Comparison of ENCODE assay signal across 23 cellular contexts in the genomic region with DNA sequence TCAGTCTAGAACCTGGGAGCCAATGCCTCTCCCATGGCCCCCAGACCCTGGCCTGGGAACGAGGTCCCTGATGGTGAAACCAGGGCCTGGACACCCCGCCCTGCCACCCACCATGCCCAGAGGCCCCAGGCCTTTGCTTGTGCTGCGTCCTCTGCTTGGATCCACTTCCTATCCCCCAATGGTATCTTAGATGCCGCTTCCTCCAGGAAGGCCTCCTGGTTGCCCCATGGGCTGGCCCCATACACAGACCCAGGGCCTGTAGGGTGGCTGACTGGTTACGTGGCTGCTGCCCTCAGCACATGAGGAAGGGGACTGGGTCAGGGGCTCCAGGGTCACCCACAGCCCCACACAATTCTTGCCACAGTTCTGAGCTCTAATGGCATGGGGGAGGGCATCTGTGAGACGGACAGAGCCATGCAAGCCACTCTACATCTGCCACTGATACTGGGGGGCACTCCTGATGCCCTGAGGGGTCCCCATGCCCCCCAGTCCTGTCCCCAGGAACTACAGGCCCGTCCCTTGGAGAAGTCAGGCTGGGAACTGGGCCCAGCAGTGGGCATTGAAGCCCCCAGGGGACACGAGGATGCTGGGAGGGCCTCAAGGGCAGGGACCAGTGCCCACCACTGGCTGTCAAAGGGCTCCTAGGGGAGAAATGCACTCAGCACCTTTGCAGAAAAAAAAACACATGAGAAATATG. TPM values are rescaled to one million over a fixed set of nuclear protein-coding genes. Genes with fewer than 3 reads are reported as not detected.
DNase-seq lines count a peak whose midpoint lies in the region; ATAC-seq and TF ChIP-seq lines count a peak whose summit lies in the region.
"Had no signal": no experiment of that assay in that cellular context is flagged by ENCODE, and none has a peak within 500 bp of the region (broad histone marks: within the 10 kb centered on the region; RNA-seq: fewer than 3 reads in every experiment).

No MANE protein-coding gene starts in this region.

- POLR2A ChIA-PET in SK-N-SH (lab: Yijun Ruan, JAX), result no interaction called here

- no peak overlapping the region for H3K9ac ChIP-seq in SK-N-SH

- H4K20me1 ChIP-seq in SK-N-SH (ENCODE audit: insufficient read depth), result peaks cover 70% of the 10 kb centered on the region

- no peak overlapping the region for H2AFZ ChIP-seq in SK-N-SH (ENCODE audit: low read depth)

- WGBS in SK-N-SH (ENCODE audit: low lambda C conversion rate), result 90% methylated on average over 4 of the region's 8 CpGs

- peaks cover 19 to 72% of the 10 kb centered on the region in 2 experiments for H3K36me3 ChIP-seq in SK-N-SH (replicated peaks in 1 of 2; ENCODE audit: control insufficient read depth in 1 of 2, insufficient read depth in 2 of 2, low read length in 1 of 2)

- CTCF ChIA-PET in SK-N-SH (lab: Yijun Ruan, JAX), result no interaction called here

- no peak overlapping the region for H3K27ac ChIP-seq in SK-N-SH (ENCODE audit: low read depth in 2 of 2, low read length in 1 of 2)
- H3K27ac ChIP-seq: colonic mucosa, tibial artery had no signal

- peaks cover 0 to 28% of the 10 kb centered on the region in 2 experiments; a peak in 1 of 4 replicates for H3K4me1 ChIP-seq in SK-N-SH (ENCODE audit: control insufficient read depth in 1 of 2, insufficient read depth in 2 of 2, low read depth in 1 of 2, low read length in 1 of 2)

- H3K27ac Mint-ChIP-seq in T-helper 17 cell, result peak overlapping the region; percentile 61

- no peaks in the 10 kb centered on the region for H3K9me2 ChIP-seq in SK-N-SH

- no peak for ATAC-seq in SK-N-SH treated with all-trans-retinoic acid at 6 μM for 48 hours
- no peak for ATAC-seq in T-helper 17 cell
- no peak for ATAC-seq in GM21737 (IDR thresholded peaks at IDR 0.05; ENCODE audit: unreplicated experiment)
- ATAC-seq: naive thymus-derived CD8-positive, alpha-beta T cell had no signal

- H3K27me3 Mint-ChIP-seq in T-helper 17 cell, result no peaks in the 10 kb centered on the region
- H3K27me3 Mint-ChIP-seq: naive thymus-derived CD8-positive, alpha-beta T cell had no signal

- H3K36me3 Mint-ChIP-seq in T-helper 17 cell (ENCODE audit: low read depth), result no peaks in the 10 kb centered on the region

- peaks cover 25% of the 10 kb centered on the region for H3K4me1 Mint-ChIP-seq in T-helper 17 cell

- peaks cover 44% of the 10 kb centered on the region for H3F3A ChIP-seq in SK-N-SH (replicated peaks; ENCODE audit: insufficient read depth)

- no peaks in the 10 kb centered on the region for H3K9me3 ChIP-seq in SK-N-SH
- no peaks in the 10 kb centered on the region for H3K9me3 ChIP-seq in T-helper 17 cell (ENCODE audit: control insufficient read depth, low read length, poor library complexity, severe bottlenecking)
- H3K9me3 ChIP-seq: colonic mucosa, tibial artery had no signal

- H3K79me2 ChIP-seq in SK-N-SH (ENCODE audit: insufficient read depth), result peaks cover 56% of the 10 kb centered on the region

- H3K4me3 ChIP-seq in SK-N-SH (ENCODE audit: low read depth in 2 of 2, low read length in 1 of 2), result no peak overlapping the region
- H3K4me3 ChIP-seq: colonic mucosa, tibial artery had no signal

- H3K27me3 ChIP-seq in SK-N-SH (ENCODE audit: insufficient read depth), result no peaks in the 10 kb centered on the region
- H3K27me3 ChIP-seq: colonic mucosa, tibial artery had no signal

- TF ChIP-seq EP300 in SK-N-SH (IDR thresholded peaks at IDR 0.05; ENCODE audit: borderline replicate concordance in 1 of 2, low read depth in 1 of 2, low read length in 1 of 2), result no peak

- TF ChIP-seq RAD21 in SK-N-SH (IDR thresholded peaks at IDR 0.05; ENCODE audit: low read length), result no peak

- H3K4me3 Mint-ChIP-seq in T-helper 17 cell, result no peak overlapping the region

- H3K4me2 ChIP-seq in SK-N-SH, result no peak overlapping the region

- no peak for TF ChIP-seq CTCF in SK-N-SH (IDR thresholded peaks at IDR 0.05)

- DNase-seq in SK-N-SH, result peak; percentile 21
- DNase-seq in Daoy (ENCODE audit: low read depth), result peak; percentile 32
- DNase-seq in T-helper 17 cell, result no peak
- DNase-seq in islet precursor cell, result peak; percentile 49
- no peak for DNase-seq in activated effector memory CD4-positive, alpha-beta T cell treated with anti-CD3 and anti-CD28 coated beads, Interleukin-2, amount 50 U/mL, for 16 hours
- DNase-seq in T-helper 1 cell, result no peak
- DNase-seq: activated gamma-delta T cell, C1 segment of cervical spinal cord, colonic mucosa, foreskin fibroblast, mesenchymal stem cell, NCI-H1092, NCI-H524 treated with DMSO at 0.1 percent for 48 hours, Right ventricle myocardium superior, tibial artery had no signal

TF ChIP-seq in SK-N-SH, 30 proteins besides CTCF, POLR2A, EP300 and RAD21 (continues in another document):
- TF ChIP-seq, protein P1, sequence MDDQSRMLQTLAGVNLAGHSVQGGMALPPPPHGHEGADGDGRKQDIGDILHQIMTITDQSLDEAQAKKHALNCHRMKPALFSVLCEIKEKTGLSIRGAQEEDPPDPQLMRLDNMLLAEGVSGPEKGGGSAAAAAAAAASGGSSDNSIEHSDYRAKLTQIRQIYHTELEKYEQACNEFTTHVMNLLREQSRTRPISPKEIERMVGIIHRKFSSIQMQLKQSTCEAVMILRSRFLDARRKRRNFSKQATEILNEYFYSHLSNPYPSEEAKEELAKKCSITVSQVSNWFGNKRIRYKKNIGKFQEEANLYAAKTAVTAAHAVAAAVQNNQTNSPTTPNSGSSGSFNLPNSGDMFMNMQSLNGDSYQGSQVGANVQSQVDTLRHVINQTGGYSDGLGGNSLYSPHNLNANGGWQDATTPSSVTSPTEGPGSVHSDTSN (IDR thresholded peaks at IDR 0.05), result no peak
- TF ChIP-seq FOSL2 (IDR thresholded peaks at IDR 0.05; ENCODE audit: borderline replicate concordance, low read depth) (no peak), RCOR1 (IDR thresholded peaks at IDR 0.05; ENCODE audit: low read length) (no peak), GATA2 (CRISPR knock-in tag; IDR thresholded peaks at IDR 0.05) (no peak), NFIC (IDR thresholded peaks at IDR 0.05; ENCODE audit: borderline replicate concordance) (no peak)

TF ChIP-seq in SK-N-SH treated with all-trans-retinoic acid at 6 μM for 48 hours, 23 proteins besides CTCF, POLR2A, EP300 and RAD21:
- TF ChIP-seq TCF4 (CRISPR knock-in tag; IDR thresholded peaks at IDR 0.05; ENCODE audit: borderline replicate concordance) (no peak), ZNF8 (CRISPR knock-in tag; IDR thresholded peaks at IDR 0.05) (no peak)

RNA-seq across cellular contexts. Expression of gene RPL36, which starts 5.0 kb away (rescaled TPM):
- polyA plus RNA-seq in SK-N-SH (2012; rRNA removed), result 871 and 1,383 TPM in 2 replicates
- polyA plus RNA-seq in SK-N-SH (2012; cell fraction: cytosol; rRNA removed), result 933 and 1,018 TPM in 2 replicates
- 319 and 414 TPM in 2 replicates for polyA plus RNA-seq in SK-N-SH (2012; cell fraction: nucleus; rRNA removed)
- total RNA-seq in Daoy (2014; rRNA removed; shearing (Covaris generic)), result 845 and 864 TPM in 2 replicates
- 1,000 to 10,000 TPM in 1 of 2 donors, 100 to 1,000 TPM in 1; 811 to 1,376 TPM for total RNA-seq in T-helper 17 cell

RNA-seq across cellular contexts. Expression of gene HSD11B1L, which starts 14.3 kb away (rescaled TPM):
- 52.0 and 53.3 TPM in 2 replicates for polyA plus RNA-seq in SK-N-SH (2012; rRNA removed)
- polyA plus RNA-seq in SK-N-SH (2012; cell fraction: cytosol; rRNA removed), result 35.3 and 47.9 TPM in 2 replicates
- polyA plus RNA-seq in SK-N-SH (2012; cell fraction: nucleus; rRNA removed), result 43.7 and 46.7 TPM in 2 replicates
- 2.2 and 6.3 TPM in 2 replicates for total RNA-seq in Daoy (2014; rRNA removed; shearing (Covaris generic))
- total RNA-seq in T-helper 17 cell, result 1 to 10 TPM; 1.4 to 3.1 TPM

RNA-seq across cellular contexts. Expression of gene MICOS13, which starts 14.8 kb away (rescaled TPM):
- 112 and 116 TPM in 2 replicates for polyA plus RNA-seq in SK-N-SH (2012; rRNA removed)
- polyA plus RNA-seq in SK-N-SH (2012; cell fraction: cytosol; rRNA removed), result 56.7 and 76.6 TPM in 2 replicates
- 54.9 and 78.4 TPM in 2 replicates for polyA plus RNA-seq in SK-N-SH (2012; cell fraction: nucleus; rRNA removed)
- total RNA-seq in Daoy (2014; rRNA removed; shearing (Covaris generic)), result 70.3 and 76.2 TPM in 2 replicates
- total RNA-seq in T-helper 17 cell, result 10 to 100 TPM; 26.9 to 27.9 TPM

RNA-seq across cellular contexts. Expression of gene LONP1, which starts 24.8 kb away (rescaled TPM):
- 75.4 and 111 TPM in 2 replicates for polyA plus RNA-seq in SK-N-SH (2012; rRNA removed)
- polyA plus RNA-seq in SK-N-SH (2012; cell fraction: cytosol; rRNA removed), result 49.3 and 74.2 TPM in 2 replicates
- 156 and 220 TPM in 2 replicates for polyA plus RNA-seq in SK-N-SH (2012; cell fraction: nucleus; rRNA removed)
- 65.1 and 81.0 TPM in 2 replicates for total RNA-seq in Daoy (2014; rRNA removed; shearing (Covaris generic))
- 10 to 100 TPM; 61.0 to 65.2 TPM for total RNA-seq in T-helper 17 cell

RNA-seq across cellular contexts. Expression of gene CATSPERD, which starts 25.3 kb away (rescaled TPM):
- polyA plus RNA-seq in SK-N-SH (2012; rRNA removed), result not detected in 2 replicates
- polyA plus RNA-seq in SK-N-SH (2012; cell fraction: cytosol; rRNA removed), result 0.04 TPM in 1 of 2 replicates, not detected in the other
- polyA plus RNA-seq in SK-N-SH (2012; cell fraction: nucleus; rRNA removed), result 0.04 TPM in 1 of 2 replicates, not detected in the other
- not detected in 2 replicates for total RNA-seq in Daoy (2014; rRNA removed; shearing (Covaris generic))
- not detected for total RNA-seq in T-helper 17 cell
- total RNA-seq: A172; colonic mucosa; H4; kidney epithelial cell; naive thymus-derived CD8-positive, alpha-beta T cell; pulmonary artery endothelial cell; Right ventricle myocardium superior; T-helper 1 cell treated with Interleukin-12 subunit alpha and Interleukin-12 subunit beta and Interleukin-4 antibody, amounts not matched to agents 30 ng/mL and 1 ng/mL, for 36 hours had no signal
- polyA plus RNA-seq: naive thymus-derived CD8-positive, alpha-beta T cell had no signal

Comparison
In these comparisons a context has a peak if more than half of its experiments do, and no peak if none do; other contexts are left out.
1. DNase-seq: peak in SK-N-SH (single experiment), Daoy (single experiment) and islet precursor cell (single experiment); none in T-helper 17 cell (0 of 3), activated effector memory CD4-positive, alpha-beta T cell treated with anti-CD3 and anti-CD28 coated beads, Interleukin-2, amount 50 U/mL, for 16 hours (single experiment) and T-helper 1 cell (0 of 5).